Comparison of ENCODE assay signal across 9 cellular contexts in the genomic region with DNA sequence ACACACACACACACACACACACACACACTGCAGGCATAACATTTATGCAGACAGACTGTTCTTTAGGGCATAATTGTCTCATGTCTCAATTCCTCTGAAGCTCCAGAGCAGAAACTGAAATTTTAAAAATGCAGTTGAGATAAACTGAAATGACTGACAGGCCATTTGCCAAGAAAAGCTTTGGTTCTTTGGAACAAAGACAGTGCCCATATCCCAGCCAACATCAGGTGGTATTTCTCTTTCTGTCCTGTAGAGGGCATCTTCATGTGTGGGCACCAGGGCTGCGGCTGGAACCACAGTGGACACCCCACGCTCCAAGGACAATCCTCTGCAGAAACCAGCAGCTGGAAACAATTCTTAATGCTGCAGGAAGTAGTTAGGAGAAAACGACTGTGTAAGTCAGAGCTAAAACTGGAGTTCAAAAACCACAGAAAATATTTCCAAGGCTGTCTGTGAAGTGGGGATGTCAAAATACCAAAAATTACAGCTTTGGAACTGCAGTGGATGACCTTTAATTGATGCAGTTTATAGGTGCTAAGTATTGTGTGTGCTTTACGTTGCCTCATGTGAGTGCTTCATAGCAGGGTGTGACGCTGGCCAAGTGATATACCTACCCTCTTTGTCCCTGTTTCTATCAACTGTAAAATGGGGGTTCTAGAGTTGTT. TPM values are rescaled to one million over a fixed set of nuclear protein-coding genes. Genes with fewer than 3 reads are reported as not detected.
DNase-seq lines count a peak whose midpoint lies in the region; ATAC-seq and TF ChIP-seq lines count a peak whose summit lies in the region.
"Had no signal": no experiment of that assay in that cellular context is flagged by ENCODE, and none has a peak within 500 bp of the region (broad histone marks: within the 10 kb centered on the region; RNA-seq: fewer than 3 reads in every experiment).

No MANE protein-coding gene starts in this region.

- TF ChIP-seq CTCF in neural crest cell (conservative IDR thresholded peaks at IDR 0.05), result peak; percentile 56

- peak overlapping the region; percentile 41 for H3K27ac Mint-ChIP-seq in stimulated activated naive CD8-positive, alpha-beta T cell treated with anti-CD3 and anti-CD28 coated beads, Interleukin-15, Interleukin-2, amounts not matched to agents 100 ng/mL and 50 ng/mL, for 24 hours
- no peak overlapping the region for H3K27ac Mint-ChIP-seq in neural crest cell (ENCODE audit: unreplicated experiment)
- H3K27ac Mint-ChIP-seq in activated CD4-positive, alpha-beta T cell treated with anti-CD3 and anti-CD28 coated beads, Interleukin-2, amount 10 ng/mL, durations not matched to agents 7 days and 5 days, result no peak overlapping the region
- H3K27ac Mint-ChIP-seq: activated naive CD4-positive, alpha-beta T cell treated with anti-CD3 and anti-CD28 coated beads, Interleukin-2, amount 50 U/mL, for 24 hours had no signal

- peaks cover 41% of the 10 kb centered on the region for H3K4me1 Mint-ChIP-seq in stimulated activated naive CD8-positive, alpha-beta T cell treated with anti-CD3 and anti-CD28 coated beads, Interleukin-15, Interleukin-2, amounts not matched to agents 100 ng/mL and 50 ng/mL, for 24 hours (ENCODE audit: low read depth)
- H3K4me1 Mint-ChIP-seq in neural crest cell, result peaks cover 12% of the 10 kb centered on the region
- H3K4me1 Mint-ChIP-seq in activated CD4-positive, alpha-beta T cell treated with anti-CD3 and anti-CD28 coated beads, Interleukin-2, amount 10 ng/mL, durations not matched to agents 7 days and 5 days, result peaks cover 31% of the 10 kb centered on the region

- ATAC-seq in stimulated activated naive CD8-positive, alpha-beta T cell treated with anti-CD3 and anti-CD28 coated beads, Interleukin-15, Interleukin-2, amounts not matched to agents 100 U/mL and 50 U/mL, for 24 hours, result no peak
- ATAC-seq in HG02623 (IDR thresholded peaks at IDR 0.05; ENCODE audit: unreplicated experiment) (no peak), HG03175 (IDR thresholded peaks at IDR 0.05; ENCODE audit: unreplicated experiment) (no peak)

- peaks cover 34% of the 10 kb centered on the region for H3K36me3 Mint-ChIP-seq in stimulated activated naive CD8-positive, alpha-beta T cell treated with anti-CD3 and anti-CD28 coated beads, Interleukin-15, Interleukin-2, amounts not matched to agents 100 ng/mL and 50 ng/mL, for 24 hours (ENCODE audit: low read depth)
- peaks cover 3% of the 10 kb centered on the region for H3K36me3 Mint-ChIP-seq in neural crest cell (ENCODE audit: low read depth)
- H3K36me3 Mint-ChIP-seq in activated CD4-positive, alpha-beta T cell treated with anti-CD3 and anti-CD28 coated beads, Interleukin-2, amount 10 ng/mL, durations not matched to agents 7 days and 5 days (ENCODE audit: low read depth), result peaks cover 47% of the 10 kb centered on the region

- no peak overlapping the region for H3K4me3 Mint-ChIP-seq in stimulated activated naive CD8-positive, alpha-beta T cell treated with anti-CD3 and anti-CD28 coated beads, Interleukin-15, Interleukin-2, amounts not matched to agents 100 ng/mL and 50 ng/mL, for 24 hours
- H3K4me3 Mint-ChIP-seq in neural crest cell, result peak overlapping the region; percentile 38
- H3K4me3 Mint-ChIP-seq in activated CD4-positive, alpha-beta T cell treated with anti-CD3 and anti-CD28 coated beads, Interleukin-2, amount 10 ng/mL, durations not matched to agents 7 days and 5 days, result no peak overlapping the region
- H3K4me3 Mint-ChIP-seq: activated naive CD4-positive, alpha-beta T cell treated with anti-CD3 and anti-CD28 coated beads, Interleukin-2, amount 50 U/mL, for 24 hours had no signal

- no peak for DNase-seq in stimulated activated naive CD8-positive, alpha-beta T cell treated with anti-CD3 and anti-CD28 coated beads, Interleukin-15, Interleukin-2, amounts not matched to agents 100 U/mL and 50 U/mL, for 24 hours
- DNase-seq in NCI-H345 treated with DMSO at 0.1 percent for 48 hours (lab: John Stamatoyannopoulos, UW; ENCODE audit: unreplicated experiment) (peak; percentile 15), cerebellar cortex (ENCODE audit: low spot score) (peak; percentile 38), neural crest cell (ENCODE audit: low read depth, low spot score) (no peak)
- DNase-seq in activated CD4-positive, alpha-beta T cell treated with anti-CD3 and anti-CD28 coated beads, Interleukin-2, amount 10 ng/mL, durations not matched to agents 7 days and 5 days, result no peak

- no peaks in the 10 kb centered on the region for H3K27me3 Mint-ChIP-seq in stimulated activated naive CD8-positive, alpha-beta T cell treated with anti-CD3 and anti-CD28 coated beads, Interleukin-15, Interleukin-2, amounts not matched to agents 100 ng/mL and 50 ng/mL, for 24 hours
- peaks cover 4% of the 10 kb centered on the region for H3K27me3 Mint-ChIP-seq in neural crest cell (ENCODE audit: low read depth)
- no peaks in the 10 kb centered on the region for H3K27me3 Mint-ChIP-seq in activated CD4-positive, alpha-beta T cell treated with anti-CD3 and anti-CD28 coated beads, Interleukin-2, amount 10 ng/mL, durations not matched to agents 7 days and 5 days
- H3K27me3 Mint-ChIP-seq: activated naive CD4-positive, alpha-beta T cell treated with anti-CD3 and anti-CD28 coated beads, Interleukin-2, amount 50 U/mL, for 24 hours had no signal

- CTCF ChIA-PET in activated CD4-positive, alpha-beta T cell treated with anti-CD3 and anti-CD28 coated beads, Interleukin-2, amount 10 ng/mL, durations not matched to agents 7 days and 5 days (lab: Charles Lee), result interaction anchor here (0.7 to 2.2 kb wide), 12 partner anchors 10 to 190 kb away, joined by 3 to 8 read pairs (median 4); a partner anchor contains a TSS

- POLR2A ChIA-PET in activated CD4-positive, alpha-beta T cell treated with anti-CD3 and anti-CD28 coated beads, Interleukin-2, amount 10 ng/mL, durations not matched to agents 7 days and 5 days (lab: Charles Lee), result no interaction called here

- H3K9me3 Mint-ChIP-seq in stimulated activated naive CD8-positive, alpha-beta T cell treated with anti-CD3 and anti-CD28 coated beads, Interleukin-15, Interleukin-2, amounts not matched to agents 100 ng/mL and 50 ng/mL, for 24 hours, result no peaks in the 10 kb centered on the region
- H3K9me3 Mint-ChIP-seq in neural crest cell, result peaks cover 2% of the 10 kb centered on the region
- H3K9me3 Mint-ChIP-seq in activated CD4-positive, alpha-beta T cell treated with anti-CD3 and anti-CD28 coated beads, Interleukin-2, amount 10 ng/mL, durations not matched to agents 7 days and 5 days, result peaks cover 18% of the 10 kb centered on the region

RNA-seq across cellular contexts. Expression of a gene that starts 10.6 kb away (rescaled TPM):
- not detected in 2 replicates for total RNA-seq in neural crest cell
- under 1 TPM in 1 of 2 experiments, not detected in 1; 0.10 TPM for total RNA-seq in activated CD4-positive, alpha-beta T cell treated with anti-CD3 and anti-CD28 coated beads, Interleukin-2, amount 10 ng/mL, durations not matched to agents 7 days and 5 days

RNA-seq across cellular contexts. Expression of a gene that starts 16.3 kb away (rescaled TPM):
- total RNA-seq in neural crest cell, result 32.7 and 34.0 TPM in 2 replicates
- 10 to 100 TPM; 25.7 to 25.9 TPM for total RNA-seq in activated CD4-positive, alpha-beta T cell treated with anti-CD3 and anti-CD28 coated beads, Interleukin-2, amount 10 ng/mL, durations not matched to agents 7 days and 5 days

RNA-seq across cellular contexts. Expression of a gene that starts 32.0 kb away (rescaled TPM):
- total RNA-seq in neural crest cell, result 12.1 and 14.1 TPM in 2 replicates
- total RNA-seq in activated CD4-positive, alpha-beta T cell treated with anti-CD3 and anti-CD28 coated beads, Interleukin-2, amount 10 ng/mL, durations not matched to agents 7 days and 5 days, result 10 to 100 TPM; 11.7 to 12.1 TPM

RNA-seq across cellular contexts. Expression of a gene that starts 38.2 kb away (rescaled TPM):
- total RNA-seq in neural crest cell, result 5.2 and 6.6 TPM in 2 replicates
- 1 to 10 TPM; 3.6 to 5.1 TPM for total RNA-seq in activated CD4-positive, alpha-beta T cell treated with anti-CD3 and anti-CD28 coated beads, Interleukin-2, amount 10 ng/mL, durations not matched to agents 7 days and 5 days

RNA-seq across cellular contexts. Expression of a gene that starts 38.3 kb away (rescaled TPM):
- 43.8 and 48.9 TPM in 2 replicates for total RNA-seq in neural crest cell
- 10 to 100 TPM; 42.7 to 43.8 TPM for total RNA-seq in activated CD4-positive, alpha-beta T cell treated with anti-CD3 and anti-CD28 coated beads, Interleukin-2, amount 10 ng/mL, durations not matched to agents 7 days and 5 days

Comparison
In these comparisons a context has a peak if more than half of its experiments do, and no peak if none do; other contexts are left out.
1. DNase-seq: peak in NCI-H345 treated with DMSO at 0.1 percent for 48 hours (single experiment) and cerebellar cortex (single experiment); none in stimulated activated naive CD8-positive, alpha-beta T cell treated with anti-CD3 and anti-CD28 coated beads, Interleukin-15, Interleukin-2, amounts not matched to agents 100 U/mL and 50 U/mL, for 24 hours (single experiment), neural crest cell (single experiment) and activated CD4-positive, alpha-beta T cell treated with anti-CD3 and anti-CD28 coated beads, Interleukin-2, amount 10 ng/mL, durations not matched to agents 7 days and 5 days (single experiment).